17 cellular contexts compared by ENCODE assay signal in genomic region chr3:147404000-147404799, GRCh38. TPM values are rescaled to one million over a fixed set of nuclear protein-coding genes. Genes with fewer than 3 reads are reported as not detected.
DNase-seq lines count a peak whose midpoint lies in the region; ATAC-seq and TF ChIP-seq lines count a peak whose summit lies in the region.
"Had no signal": no experiment of that assay in that cellular context is flagged by ENCODE, and none has a peak within 500 bp of the region (broad histone marks: within the 10 kb centered on the region; RNA-seq: fewer than 3 reads in every experiment).

No MANE protein-coding gene starts in this region.

- H3K9me3 ChIP-seq in iPS-18a (ENCODE audit: control insufficient read depth, low read depth, low read length) = no peaks in the 10 kb centered on the region
- H3K9me3 ChIP-seq in neural progenitor cell (ENCODE audit: low read depth) = no peaks in the 10 kb centered on the region
- H3K9me3 ChIP-seq in breast epithelium = no peaks in the 10 kb centered on the region
- no peaks in the 10 kb centered on the region for H3K9me3 ChIP-seq in left lung
- H3K9me3 ChIP-seq: A549, MG63 had no signal

- H3K27ac ChIP-seq in caudate nucleus (ENCODE audit: low read depth, low read length) (peak overlapping the region; percentile 1), iPS-18a (ENCODE audit: low read length) (no peak overlapping the region), neural progenitor cell (no peak overlapping the region), breast epithelium (no peak overlapping the region), left lung (no peak overlapping the region)
- H3K27ac ChIP-seq: A549 had no signal

- H2AFZ ChIP-seq in neural progenitor cell (replicated peaks) = no peak overlapping the region

- peaks cover 68% of the 10 kb centered on the region for H3K4me1 ChIP-seq in iPS-18a (ENCODE audit: control insufficient read depth, low read depth, low read length)
- peaks cover 20% of the 10 kb centered on the region for H3K4me1 ChIP-seq in neural progenitor cell
- H3K4me1 ChIP-seq in breast epithelium = no peaks in the 10 kb centered on the region
- peaks cover 0 to 2% of the 10 kb centered on the region in 2 donors for H3K4me1 ChIP-seq in left lung
- H3K4me1 ChIP-seq: A549 had no signal

- peaks cover 37% of the 10 kb centered on the region for H3F3A ChIP-seq in neural progenitor cell (ENCODE audit: low read depth)

- H4K20me1 ChIP-seq in neural progenitor cell (ENCODE audit: low read depth) = peaks cover 63% of the 10 kb centered on the region

- H3K27me3 ChIP-seq in iPS-18a (ENCODE audit: control insufficient read depth, insufficient read depth, low read length) (peaks cover 100% of the 10 kb centered on the region), neural progenitor cell (peaks cover 100% of the 10 kb centered on the region), breast epithelium (peaks cover 10 to 92% of the 10 kb centered on the region in 2 donors), left lung (peaks cover 91 to 100% of the 10 kb centered on the region in 2 donors)
- H3K27me3 ChIP-seq: MG63 had no signal

- intact Hi-C loops in breast epithelium (cut with DNase I; ENCODE audit: low total_unique reads) (no loop called here), left lung (cut with DNase I) (no loop called here)

- H3K4me3 Mint-ChIP-seq in HFFc6 (peak overlapping the region; percentile 21; the same call in 1 of the 2 replicates), neural progenitor cell (peak overlapping the region; percentile 99)
- H3K4me3 Mint-ChIP-seq in activated T-cell treated with anti-CD3 and anti-CD28 coated beads, Interleukin-2, amount 50 U/mL, for 72 hours = no peak overlapping the region

- peaks cover 16% of the 10 kb centered on the region for H3K36me3 Mint-ChIP-seq in HFFc6 (ENCODE audit: low read depth)
- peaks cover 35% of the 10 kb centered on the region for H3K36me3 Mint-ChIP-seq in neural progenitor cell
- H3K36me3 Mint-ChIP-seq in activated T-cell treated with anti-CD3 and anti-CD28 coated beads, Interleukin-2, amount 50 U/mL, for 72 hours (ENCODE audit: insufficient read depth in 2 of 2) = peaks cover 12 to 14% of the 10 kb centered on the region in 2 donors

- H3K27ac Mint-ChIP-seq in HFFc6 (no peak overlapping the region), neural progenitor cell (peak overlapping the region; percentile 87)
- no peak overlapping the region for H3K27ac Mint-ChIP-seq in activated T-cell treated with anti-CD3 and anti-CD28 coated beads, Interleukin-2, amount 50 U/mL, for 72 hours
- H3K27ac Mint-ChIP-seq: CD14-positive monocyte had no signal

- ATAC-seq in left lung = no peak
- no peak for ATAC-seq in activated T-cell treated with anti-CD3 and anti-CD28 coated beads, Interleukin-2, amount 50 U/mL, for 72 hours (replicated peaks in 1 of 2)
- ATAC-seq: A549 had no signal

- H3K9me3 Mint-ChIP-seq in HFFc6 (peaks cover 15% of the 10 kb centered on the region; the same call in 1 of the 2 replicates), neural progenitor cell (peaks cover under 1% of the 10 kb centered on the region)
- H3K9me3 Mint-ChIP-seq in activated T-cell treated with anti-CD3 and anti-CD28 coated beads, Interleukin-2, amount 50 U/mL, for 72 hours = peaks cover 2 to 3% of the 10 kb centered on the region in 2 donors

- no peak for TF ChIP-seq POLR2A in breast epithelium (IDR thresholded peaks at IDR 0.05)

- H3K79me2 ChIP-seq in neural progenitor cell (ENCODE audit: low read depth) = no peaks in the 10 kb centered on the region

- TF ChIP-seq CTCF in HFFc6 (IDR thresholded peaks at IDR 0.05) = no peak
- TF ChIP-seq CTCF in neural progenitor cell (IDR thresholded peaks at IDR 0.05) = no peak
- TF ChIP-seq CTCF in breast epithelium (IDR thresholded peaks at IDR 0.05) = no peak
- no peak for TF ChIP-seq CTCF in left lung (IDR thresholded peaks at IDR 0.05)

- H3K36me3 ChIP-seq in iPS-18a (ENCODE audit: control insufficient read depth, low read depth, low read length) = no peaks in the 10 kb centered on the region
- no peaks in the 10 kb centered on the region for H3K36me3 ChIP-seq in neural progenitor cell
- no peaks in the 10 kb centered on the region for H3K36me3 ChIP-seq in breast epithelium
- H3K36me3 ChIP-seq in left lung = no peaks in the 10 kb centered on the region

- peak overlapping the region; percentile 63 for H3K4me2 ChIP-seq in neural progenitor cell
- H3K4me2 ChIP-seq: A549 had no signal

- peaks cover 28% of the 10 kb centered on the region for H3K4me1 Mint-ChIP-seq in HFFc6 (ENCODE audit: low read depth)
- H3K4me1 Mint-ChIP-seq in neural progenitor cell = peaks cover 85% of the 10 kb centered on the region
- H3K4me1 Mint-ChIP-seq in activated T-cell treated with anti-CD3 and anti-CD28 coated beads, Interleukin-2, amount 50 U/mL, for 72 hours (ENCODE audit: low read depth) = peaks cover 10% of the 10 kb centered on the region

- DNase-seq in HFFc6 = no peak
- no peak for DNase-seq in caudate nucleus (lab: John Stamatoyannopoulos, UW)
- no peak for DNase-seq in neural progenitor cell (ENCODE audit: low spot score)
- DNase-seq in NCI-H187 (lab: John Stamatoyannopoulos, UW) = no peak
- DNase-seq in breast epithelium (ENCODE audit: low spot score in 2 of 2) = no peak
- no peak for DNase-seq in left lung
- DNase-seq in activated T-cell treated with anti-CD3 and anti-CD28 coated beads, Interleukin-2, amount 50 U/mL, for 72 hours = no peak
- DNase-seq: COR-L47, DMS153, MG63, NCI-H1092 treated with DMSO at 0.1 percent for 48 hours, NCI-H1694 treated with DMSO at 0.1 percent for 48 hours, SHP77 had no signal

- H3K9ac ChIP-seq in iPS-18a (ENCODE audit: low read length) = no peak overlapping the region
- no peak overlapping the region for H3K9ac ChIP-seq in neural progenitor cell

- H3K4me3 ChIP-seq in iPS-18a (ENCODE audit: low read length) (peak overlapping the region; percentile 4), neural progenitor cell (no peak overlapping the region), breast epithelium (no peak overlapping the region), left lung (no peak overlapping the region)
- H3K4me3 ChIP-seq: A549, MG63 had no signal

- peaks cover 67% of the 10 kb centered on the region for H3K27me3 Mint-ChIP-seq in HFFc6 (ENCODE audit: insufficient read depth)
- peaks cover 28% of the 10 kb centered on the region for H3K27me3 Mint-ChIP-seq in neural progenitor cell (ENCODE audit: insufficient read depth, low read depth)
- peaks cover 90% of the 10 kb centered on the region for H3K27me3 Mint-ChIP-seq in activated T-cell treated with anti-CD3 and anti-CD28 coated beads, Interleukin-2, amount 50 U/mL, for 72 hours (ENCODE audit: low read depth)

RNA-seq across cellular contexts. Expression of gene ZIC4, which starts 2.1 kb away (rescaled TPM):
- total RNA-seq in HFFc6 (2021; fragmentation: NEBNext Ultra II Directional; extraction: Animal tissue kit (Norgen Biotek cat#: 25700)) = under 1 TPM; 0.28 to 0.58 (median 0.49) TPM
- total RNA-seq in neural progenitor cell (ENCODE audit: low replicate concordance) (0.25 and 0.64 TPM in 2 replicates), breast epithelium (under 1 TPM in 2 of 3 donors, not detected in 1; under 0.01 to 0.15 TPM), left lung (not detected)
- not detected for total RNA-seq in activated T-cell treated with anti-CD3 and anti-CD28 coated beads, Interleukin-2, amount 50 U/mL, for 72 hours
- total RNA-seq: NCI-H460 had no signal

RNA-seq across cellular contexts. Expression of gene ZIC1, which starts 5.0 kb away (rescaled TPM):
- total RNA-seq in HFFc6 (2021; fragmentation: NEBNext Ultra II Directional; extraction: Animal tissue kit (Norgen Biotek cat#: 25700)) = 1 to 10 TPM in 1 of 6 experiments, under 1 TPM in 5; 0.43 to 1.0 (median 0.57) TPM
- total RNA-seq in neural progenitor cell (ENCODE audit: low replicate concordance) = 0.56 and 0.84 TPM in 2 replicates
- total RNA-seq in breast epithelium = 1 to 10 TPM in 2 of 3 donors, not detected in 1; 2.0 to 6.1 TPM
- under 1 TPM in 1 of 2 donors, not detected in 1; 0.55 TPM for total RNA-seq in left lung
- not detected for total RNA-seq in activated T-cell treated with anti-CD3 and anti-CD28 coated beads, Interleukin-2, amount 50 U/mL, for 72 hours
- total RNA-seq: NCI-H460 had no signal

Comparison
In these comparisons a context has a peak if more than half of its experiments do, and no peak if none do; other contexts are left out.
1. H3K4me3 Mint-ChIP-seq: peak in HFFc6 (single experiment) and neural progenitor cell (single experiment); none in activated T-cell treated with anti-CD3 and anti-CD28 coated beads, Interleukin-2, amount 50 U/mL, for 72 hours (0 of 2).